Comparison of ENCODE assay signal across 25 cellular contexts in the genomic region with DNA sequence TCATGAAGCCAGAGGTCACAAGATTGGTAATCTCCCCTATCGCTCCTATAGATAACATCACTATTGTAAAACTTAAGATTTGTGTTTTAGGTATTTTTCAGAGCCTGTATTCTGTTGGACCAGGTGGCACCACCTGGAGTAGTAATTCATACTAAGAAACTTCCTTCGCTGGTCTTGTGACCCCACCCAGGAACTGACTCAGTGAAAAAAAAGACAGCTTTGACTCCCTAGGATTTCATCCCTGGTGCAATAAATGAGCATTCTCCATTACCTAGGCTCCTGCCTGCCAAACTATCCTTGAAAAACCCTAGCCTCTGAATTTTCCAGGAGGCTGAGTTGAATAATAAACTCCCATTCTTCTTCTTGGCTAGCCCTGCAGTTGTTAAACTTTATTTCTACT. TPM values are rescaled to one million over a fixed set of nuclear protein-coding genes. Genes with fewer than 3 reads are reported as not detected.
A peak's percentile ranks its signal among the peaks of the same experiment; 100 is the strongest.
DNase-seq lines count a peak whose midpoint lies in the region; ATAC-seq, FAIRE-seq and TF ChIP-seq lines count a peak whose summit lies in the region.
"Had no signal": no experiment of that assay in that cellular context is flagged by ENCODE, and none has a peak within 500 bp of the region (broad histone marks: within the 10 kb centered on the region; RNA-seq: fewer than 3 reads in every experiment).

No MANE protein-coding gene starts in this region.

- H3K14ac ChIP-seq in mesenchymal stem cell (ENCODE audit: low read length in 2 of 2): no peak overlapping the region

- no peak overlapping the region for H4K8ac ChIP-seq in mesenchymal stem cell (ENCODE audit: low read length)

- CTCF ChIA-PET in mammary epithelial cell (lab: Charles Lee; ENCODE audit: low non-redundant PET): no interaction called here
- CTCF ChIA-PET in MCF 10A (lab: Yijun Ruan, JAX): no interaction called here
- CTCF ChIA-PET in K562 (lab: Yijun Ruan, JAX; ENCODE audit: low intra/inter-chr PET ratio): no interaction called here

- no peak overlapping the region for H3K4me2 ChIP-seq in mammary epithelial cell (ENCODE audit: insufficient read depth, low read depth, low read length)
- no peak overlapping the region for H3K4me2 ChIP-seq in K562 (ENCODE audit: insufficient read depth, low read length)
- no peak overlapping the region for H3K4me2 ChIP-seq in mesenchymal stem cell (ENCODE audit: low read length, poor library complexity, severe bottlenecking)
- H3K4me2 ChIP-seq: GM23338, KMS-11, SK-N-SH had no signal

- H3K79me2 ChIP-seq in mammary epithelial cell (ENCODE audit: insufficient read depth, low read length): no peaks in the 10 kb centered on the region
- no peaks in the 10 kb centered on the region for H3K79me2 ChIP-seq in K562 (ENCODE audit: control insufficient read depth, insufficient read depth, low read length)

- H3K27me3 ChIP-seq in mammary epithelial cell (ENCODE audit: insufficient read depth, low read length): no peaks in the 10 kb centered on the region
- no peaks in the 10 kb centered on the region for H3K27me3 ChIP-seq in K562 (ENCODE audit: control insufficient read depth in 2 of 2, insufficient read depth in 2 of 2, low read length in 2 of 2)
- H3K27me3 ChIP-seq in mesenchymal stem cell (ENCODE audit: control insufficient read depth in 1 of 2, insufficient read depth in 1 of 2, low read length in 2 of 2): no peaks in the 10 kb centered on the region
- no peaks in the 10 kb centered on the region for H3K27me3 ChIP-seq in lower lobe of right lung (ENCODE audit: low read depth)
- H3K27me3 ChIP-seq: MG63 had no signal

- no peak for FAIRE-seq in K562 (lab: Jason Lieb, UNC)
- FAIRE-seq in GM12891 (lab: Jason Lieb, UNC): no peak
- FAIRE-seq: GM12892, GM18507 had no signal

- H2BK5ac ChIP-seq in mesenchymal stem cell (ENCODE audit: low read depth, low read length, poor library complexity, severe bottlenecking): no peak overlapping the region

- TF ChIP-seq POLR2A in K562 (conservative IDR thresholded peaks at IDR 0.05) (no peak), GM12891 (IDR thresholded peaks at IDR 0.05; ENCODE audit: low read depth, low read length) (no peak)

- no peaks in the 10 kb centered on the region for H3K36me3 Mint-ChIP-seq in MCF 10A (ENCODE audit: insufficient read depth, unreplicated experiment)

- BruUV-seq in mammary epithelial cell (replicated peaks; lab: Mats Ljungman, UMichigan): no TSS peak
- no TSS peak for BruUV-seq in MCF 10A (replicated peaks; lab: Mats Ljungman, UMichigan)
- no TSS peak for BruUV-seq in K562 (replicated peaks; lab: Mats Ljungman, UMichigan)

- peak; percentile 66 for DNase-seq in mammary epithelial cell
- DNase-seq in MCF 10A (ENCODE audit: unreplicated experiment): no peak
- DNase-seq in K562 (ENCODE audit: extremely low read depth in 1 of 4, low spot score in 3 of 4): no peak
- peak; percentile 17 for DNase-seq in mesenchymal stem cell
- no peak for DNase-seq in NCI-H146 (lab: John Stamatoyannopoulos, UW)
- no peak for DNase-seq in GM12891 (ENCODE audit: insufficient read length, low spot score)
- no peak for DNase-seq in lower lobe of right lung
- DNase-seq: CD4-positive, alpha-beta T cell; MG63; NCI-H1092; NCI-H1436 treated with DMSO at 0.1 percent for 48 hours; NCI-H2029 treated with DMSO at 0.1 percent for 48 hours; NCI-H2171 treated with DMSO at 0.1 percent for 48 hours; NCI-H446 treated with DMSO at 0.1 percent for 48 hours; NCI-H69; NK-92 treated with Interleukin-12 subunit alpha and Interleukin-12 subunit beta, amount 100 ng/mL, for 24 hours; SHP77; SK-N-SH had no signal

- H3K18ac ChIP-seq in mesenchymal stem cell (ENCODE audit: low read depth in 1 of 2, low read length in 2 of 2): peak overlapping the region in 1 of 2 experiments; percentile 21

- no peak for TF ChIP-seq RAD21 in K562 (CRISPR knock-in tag; conservative IDR thresholded peaks at IDR 0.05 in 1 of 2, IDR thresholded peaks at IDR 0.05 in 1 of 2)

- H3K27ac ChIP-seq in mammary epithelial cell (ENCODE audit: insufficient read depth, low read depth, low read length) (no peak overlapping the region), K562 (ENCODE audit: extremely low read depth, low read depth, low read length) (no peak overlapping the region), mesenchymal stem cell (ENCODE audit: low read length, poor library complexity, severe bottlenecking) (no peak overlapping the region), lower lobe of right lung (no peak overlapping the region)
- H3K27ac ChIP-seq: 22Rv1, KMS-11 had no signal

- H2BK120ac ChIP-seq in mesenchymal stem cell (ENCODE audit: low read depth, low read length): no peak overlapping the region

- POLR2A ChIA-PET in MCF 10A (lab: Yijun Ruan, JAX): interaction anchor here (0.6 kb wide), 1 partner anchor 388 kb away, joined by 3 read pairs; no protein-coding TSS in a partner anchor
- POLR2A ChIA-PET in K562 (lab: Yijun Ruan, JAX): interaction anchor here (0.8 to 0.9 kb wide), 2 partner anchors 9 to 14 kb away, joined by 3 read pairs; no protein-coding TSS in a partner anchor

- H3K27ac Mint-ChIP-seq in MCF 10A (ENCODE audit: low read depth, unreplicated experiment): no peak overlapping the region
- H3K27ac Mint-ChIP-seq: CD4-positive, alpha-beta T cell; GM23338 had no signal

- TF ChIP-seq EP300 in K562 (IDR thresholded peaks at IDR 0.05; ENCODE audit: low read length): no peak

- H3K9me1 ChIP-seq in K562 (ENCODE audit: control insufficient read depth, insufficient read depth, low read length): no peaks in the 10 kb centered on the region

- H4K91ac ChIP-seq in mesenchymal stem cell (ENCODE audit: low read length): no peak overlapping the region

- H3K4me3 Mint-ChIP-seq in MCF 10A (ENCODE audit: unreplicated experiment): no peak overlapping the region
- H3K4me3 Mint-ChIP-seq: CD4-positive, alpha-beta T cell; GM23338 had no signal

- H2AK5ac ChIP-seq in mesenchymal stem cell (ENCODE audit: low read length, severe bottlenecking): no peak overlapping the region

- peaks cover 6% of the 10 kb centered on the region for H3K9me3 Mint-ChIP-seq in MCF 10A (ENCODE audit: unreplicated experiment)
- H3K9me3 Mint-ChIP-seq: GM23338 had no signal

- H3K27me3 Mint-ChIP-seq in MCF 10A (ENCODE audit: insufficient read depth, unreplicated experiment): no peaks in the 10 kb centered on the region
- H3K27me3 Mint-ChIP-seq: CD4-positive, alpha-beta T cell had no signal

- in situ Hi-C loops in mammary epithelial cell (cut with MboI; ENCODE audit: low sequenced_read_pairs in 2 of 2) (no loop called here), K562 (cut with MboI) (no loop called here)

- H3K79me1 ChIP-seq in mesenchymal stem cell (replicated peaks; ENCODE audit: low read length, poor library complexity, severe bottlenecking): no peaks in the 10 kb centered on the region

- H3K4me1 Mint-ChIP-seq in MCF 10A (ENCODE audit: insufficient read depth, unreplicated experiment): no peaks in the 10 kb centered on the region

- H4K20me1 ChIP-seq in mammary epithelial cell (ENCODE audit: insufficient read depth, low read length) (no peaks in the 10 kb centered on the region), K562 (replicated peaks; ENCODE audit: control insufficient read depth, insufficient read depth, low read length) (no peaks in the 10 kb centered on the region)

- H3K4ac ChIP-seq in mesenchymal stem cell (ENCODE audit: low read depth in 1 of 2, low read length in 2 of 2): no peak overlapping the region

- TF ChIP-seq CTCF in mammary epithelial cell (conservative IDR thresholded peaks at IDR 0.05 in 1 of 2, IDR thresholded peaks at IDR 0.05 in 1 of 2; ENCODE audit: extremely low read depth in 1 of 2, insufficient read depth in 1 of 2, low read depth in 1 of 2, low read length in 2 of 2): no peak
- TF ChIP-seq CTCF in MCF 10A (IDR thresholded peaks at IDR 0.05; ENCODE audit: unreplicated experiment): no peak
- no peak for TF ChIP-seq CTCF in K562 (IDR thresholded peaks at IDR 0.05 in 2 of 3, conservative IDR thresholded peaks at IDR 0.05 in 1 of 3; ENCODE audit: insufficient read depth in 2 of 3, low read depth in 1 of 3, low read length in 3 of 3)
- TF ChIP-seq CTCF in lower lobe of right lung (IDR thresholded peaks at IDR 0.05): no peak

- no peaks in the 10 kb centered on the region for H3K36me3 ChIP-seq in mammary epithelial cell (ENCODE audit: insufficient read depth, low read length)
- H3K36me3 ChIP-seq in K562 (ENCODE audit: control insufficient read depth, insufficient read depth, low read length): no peaks in the 10 kb centered on the region
- no peaks in the 10 kb centered on the region for H3K36me3 ChIP-seq in mesenchymal stem cell (ENCODE audit: control insufficient read depth in 1 of 2, insufficient read depth in 2 of 2, low read depth in 1 of 2, low read length in 2 of 2)
- H3K36me3 ChIP-seq in lower lobe of right lung: no peaks in the 10 kb centered on the region
- H3K36me3 ChIP-seq: MG63 had no signal

- H3K9ac ChIP-seq in mammary epithelial cell (ENCODE audit: insufficient read depth, low read length): no peak overlapping the region
- no peak overlapping the region for H3K9ac ChIP-seq in K562 (ENCODE audit: insufficient read depth in 1 of 2, low read depth in 2 of 2, low read length in 2 of 2)
- H3K9ac ChIP-seq in mesenchymal stem cell (ENCODE audit: low read length): no peak overlapping the region
- H3K9ac ChIP-seq: KMS-11, SK-N-SH had no signal

- ATAC-seq in K562: peak; percentile 33; the same call in 1 of the 3 replicates
- ATAC-seq in lower lobe of right lung: no peak
- no peak for ATAC-seq in HG03108 (IDR thresholded peaks at IDR 0.05; ENCODE audit: unreplicated experiment)
- ATAC-seq: GM23338 had no signal

- intact Hi-C loops in mammary epithelial cell (cut with micrococcal nuclease): no loop called here
- intact Hi-C loops in MCF 10A (cut with micrococcal nuclease): no loop called here
- intact Hi-C loops in K562 (cut with micrococcal nuclease): no loop called here
- intact Hi-C loops in lower lobe of right lung (cut with DNase I): no loop called here

- H3K4me3 ChIP-seq in mammary epithelial cell (replicated peaks in 1 of 3; ENCODE audit: insufficient read depth in 1 of 3, low read depth in 2 of 3, low read length in 3 of 3): no peak overlapping the region
- no peak overlapping the region for H3K4me3 ChIP-seq in K562
- no peak overlapping the region for H3K4me3 ChIP-seq in mesenchymal stem cell (ENCODE audit: insufficient read depth in 1 of 2, low read depth in 1 of 2, low read length in 2 of 2)
- H3K4me3 ChIP-seq in lower lobe of right lung: no peak overlapping the region
- H3K4me3 ChIP-seq: GM23338, MG63 had no signal

- H3K4me1 ChIP-seq in mammary epithelial cell (ENCODE audit: insufficient read depth, low read length) (no peaks in the 10 kb centered on the region), K562 (replicated peaks in 1 of 2; ENCODE audit: control insufficient read depth in 2 of 2, insufficient read depth in 2 of 2, low read length in 2 of 2) (no peaks in the 10 kb centered on the region; a peak in 1 of 5 replicates), mesenchymal stem cell (ENCODE audit: control insufficient read depth, insufficient read depth, low read depth, low read length) (no peaks in the 10 kb centered on the region), lower lobe of right lung (no peaks in the 10 kb centered on the region)

- H3K23ac ChIP-seq in mesenchymal stem cell (ENCODE audit: low read length in 2 of 2): no peak overlapping the region

- no peak overlapping the region for H2BK12ac ChIP-seq in mesenchymal stem cell (ENCODE audit: low read length in 2 of 2)

- H2BK15ac ChIP-seq in mesenchymal stem cell (ENCODE audit: low read depth, poor library complexity, severe bottlenecking): no peak overlapping the region

- dilution Hi-C loops in mammary epithelial cell (cut with HindIII; ENCODE audit: low sequenced_read_pairs): no loop called here

- H2AFZ ChIP-seq in mammary epithelial cell (ENCODE audit: low read depth, low read length): peak overlapping the region; percentile 5
- no peak overlapping the region for H2AFZ ChIP-seq in K562 (ENCODE audit: low read depth, low read length)
- no peak overlapping the region for H2AFZ ChIP-seq in mesenchymal stem cell (ENCODE audit: low read depth, low read length)
- H2AFZ ChIP-seq: GM23338 had no signal

- 69% methylated on average over 2 of the region's 2 CpGs for WGBS in mammary epithelial cell (ENCODE audit: low coverage, missing lambda C conversion rate)
- WGBS in K562 (ENCODE audit: insufficient coverage, low coverage, missing lambda C conversion rate): 22% methylated on average over 2 of the region's 2 CpGs
- 44% methylated on average over 1 of the region's 2 CpGs for WGBS in mesenchymal stem cell

- no peaks in the 10 kb centered on the region for H3K9me3 ChIP-seq in mammary epithelial cell (replicated peaks; ENCODE audit: insufficient read depth, low read length)
- no peaks in the 10 kb centered on the region for H3K9me3 ChIP-seq in K562 (replicated peaks; ENCODE audit: control insufficient read depth, insufficient read depth, low read depth, low read length)
- H3K9me3 ChIP-seq in mesenchymal stem cell (ENCODE audit: control insufficient read depth, low read length): peaks cover 5% of the 10 kb centered on the region
- H3K9me3 ChIP-seq in lower lobe of right lung: peaks cover 4% of the 10 kb centered on the region
- H3K9me3 ChIP-seq: MG63, SK-N-SH had no signal

RNA-seq across cellular contexts. Expression of gene RGS18, which starts 10.6 kb away (rescaled TPM):
- total RNA-seq in mammary epithelial cell (under 1 TPM in 1 of 2 donors, not detected in 1; 0.38 TPM), MCF 10A (2022) (not detected in 2 replicates), K562 (2014; rRNA removed) (not detected in 2 replicates), K562 (2014; rRNA removed; fragmentation: Illumina TruSeq; extraction: Trizol) (0.10 TPM in 1 of 2 replicates, not detected in the other), K562 (2015; rRNA removed; fragmentation: Illumina TruSeq; extraction: Trizol) (0.11 and 0.19 TPM in 2 replicates), K562 (2021) (not detected in 2 replicates), lower lobe of right lung (13.0 TPM)
- polyA plus RNA-seq in mammary epithelial cell (0.16 TPM), K562 (2011; rRNA removed) (0.06 TPM in 1 of 2 replicates, not detected in the other), K562 (2014; fragmentation: Illumina TruSeq; extraction: Trizol) (0.04 and 0.08 TPM in 2 replicates), K562 (2014; fragmentation: Nextera tagmentation; extraction: Ambion mirVana) (under 1 TPM in 1 of 2 experiments, not detected in 1; 0.03 TPM), K562 (2014; rRNA removed) (not detected in 2 replicates)
- not detected for polyA minus RNA-seq in mammary epithelial cell
- not detected in 2 replicates for total RNA-seq in K562 (2011; cell fraction: chromatin; rRNA removed; ENCODE audit: low replicate concordance)
- total RNA-seq in K562 (2011; cell fraction: nucleolus; rRNA removed): not detected in 2 replicates
- not detected in 2 replicates for total RNA-seq in K562 (2011; cell fraction: nucleoplasm; rRNA removed)
- polyA plus RNA-seq in K562 (2011; cell fraction: cytosol; rRNA removed): 0.03 TPM in 1 of 2 replicates, not detected in the other
- not detected in 2 replicates for polyA plus RNA-seq in K562 (2011; cell fraction: nucleus; rRNA removed)
- polyA plus RNA-seq in K562 (2012): 0.07 and 0.09 TPM in 2 replicates
- 0.12 TPM in 1 of 2 replicates, not detected in the other for polyA minus RNA-seq in K562 (2011; rRNA and poly(A)+ RNA removed)
- polyA minus RNA-seq in K562 (2011; cell fraction: cytosol; rRNA and poly(A)+ RNA removed): not detected in 2 replicates
- 0.22 TPM in 1 of 2 replicates, not detected in the other for polyA minus RNA-seq in K562 (2011; cell fraction: nucleus; rRNA and poly(A)+ RNA removed)
- polyA plus RNA-seq in mesenchymal stem cell (2013, experiment 1 of 2): 2.0 TPM
- polyA plus RNA-seq in mesenchymal stem cell (2013, experiment 2 of 2): 1.9 TPM
- not detected for polyA plus RNA-seq in GM12891 (2012; ENCODE audit: low read depth, missing spikeins)
- total RNA-seq: GM23338 had no signal
- polyA plus RNA-seq: BJ, GM23338, SK-N-SH had no signal

Comparison
In these comparisons a context has a peak if more than half of its experiments do, and no peak if none do; other contexts are left out.
1. DNase-seq: peak in mammary epithelial cell (single experiment) and mesenchymal stem cell (single experiment); none in MCF 10A (single experiment), K562 (0 of 4), NCI-H146 (single experiment), GM12891 (single experiment) and lower lobe of right lung (single experiment).
2. RNA of gene RGS18, which starts 10.6 kb away (total RNA-seq): 13.0 TPM in lower lobe of right lung (single experiment); 0.38 TPM in mammary epithelial cell, 0.10 to 0.19 TPM in K562 and not detected in MCF 10A; every median in the first group is over 10 times any median in the second.